34 cellular contexts compared by ENCODE assay signal in the genomic region with DNA sequence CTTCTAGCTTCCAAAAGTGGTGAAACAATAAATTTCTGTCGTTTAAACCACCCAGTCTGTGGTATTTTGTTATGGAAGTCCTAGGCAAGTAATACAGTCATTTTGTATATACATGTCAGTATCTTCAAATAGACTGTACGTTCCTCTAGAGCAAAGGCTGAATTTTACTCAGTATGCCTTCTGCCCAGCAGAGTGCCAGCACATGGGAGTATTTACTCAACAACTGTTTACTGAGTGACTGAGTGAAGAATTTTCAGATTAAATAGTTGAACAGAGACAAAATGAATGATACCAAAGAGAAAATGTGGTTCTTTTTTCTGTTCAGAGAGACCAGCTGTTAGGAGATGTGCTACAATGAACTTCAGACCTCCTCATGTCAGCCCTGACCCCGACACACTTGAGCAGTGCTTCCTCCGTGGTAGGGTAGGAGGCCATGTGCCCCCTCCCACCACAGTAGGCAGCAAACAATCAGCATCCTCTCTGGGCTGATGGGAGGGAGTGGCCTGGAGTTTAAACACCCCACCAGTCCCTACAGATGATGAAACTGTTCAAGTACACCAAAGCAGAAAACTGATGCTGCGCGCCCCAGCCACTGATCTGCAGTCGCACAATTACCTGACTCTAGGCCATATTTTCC. TPM values are rescaled to one million over a fixed set of nuclear protein-coding genes. Genes with fewer than 3 reads are reported as not detected.
"Had no signal": no experiment of that assay in that cellular context is flagged by ENCODE, and none has a peak within 500 bp of the region (broad histone marks: within the 10 kb centered on the region; RNA-seq: fewer than 3 reads in every experiment).

No MANE protein-coding gene starts in this region.

- H3K27ac ChIP-seq: epithelial cell of prostate, gastroesophageal sphincter, heart right ventricle, neural progenitor cell, prostate gland, sigmoid colon, testis, tibial artery, uterus had no signal

- H3K4me3 Mint-ChIP-seq: dendritic cell treated with granulocyte-macrophage colony-stimulating factor and Interleukin-4, amounts not matched to agents 40 ng/mL and 50 ng/mL, for 4 days; endodermal cell; immature natural killer cell; memory B cell; mesothelial cell of epicardium; naive B cell; natural killer cell treated with Interleukin-12 subunit alpha and Interleukin-12 subunit beta and Interleukin-15 and Interleukin-18, amount 100 ng/mL, for 72 hours; neural progenitor cell; stimulated activated effector memory CD8-positive, alpha-beta T cell treated with anti-CD3 and anti-CD28 coated beads, Interleukin-12 subunit alpha, Interleukin-12 subunit beta, amount 100 ng/mL, for 72 hours; type B pancreatic cell had no signal

- H3K4me1 Mint-ChIP-seq: immature natural killer cell; naive B cell; stimulated activated effector memory CD8-positive, alpha-beta T cell treated with anti-CD3 and anti-CD28 coated beads, Interleukin-12 subunit alpha, Interleukin-12 subunit beta, amount 100 ng/mL, for 72 hours had no signal

- H3K9me3 ChIP-seq: gastroesophageal sphincter, heart right ventricle, mucosa of descending colon, prostate gland, testis, tibial artery, uterus had no signal

- H3K27ac Mint-ChIP-seq: dendritic cell treated with granulocyte-macrophage colony-stimulating factor and Interleukin-4, amounts not matched to agents 40 ng/mL and 50 ng/mL, for 4 days; endodermal cell; immature natural killer cell; memory B cell; mesothelial cell of epicardium; naive B cell; natural killer cell treated with Interleukin-12 subunit alpha and Interleukin-12 subunit beta and Interleukin-15 and Interleukin-18, amount 100 ng/mL, for 72 hours; neural progenitor cell; stimulated activated effector memory CD8-positive, alpha-beta T cell treated with anti-CD3 and anti-CD28 coated beads, Interleukin-12 subunit alpha, Interleukin-12 subunit beta, amount 100 ng/mL, for 72 hours; type B pancreatic cell had no signal

- H3K36me3 Mint-ChIP-seq: immature natural killer cell; memory B cell; mesothelial cell of epicardium; naive B cell; natural killer cell treated with Interleukin-12 subunit alpha and Interleukin-12 subunit beta and Interleukin-15 and Interleukin-18, amount 100 ng/mL, for 72 hours; neural progenitor cell; stimulated activated effector memory CD8-positive, alpha-beta T cell treated with anti-CD3 and anti-CD28 coated beads, Interleukin-12 subunit alpha, Interleukin-12 subunit beta, amount 100 ng/mL, for 72 hours; type B pancreatic cell had no signal

- ATAC-seq: esophagus mucosa; gastroesophageal sphincter; heart right ventricle; left colon; mucosa of descending colon; natural killer cell treated with Interleukin-12 subunit alpha and Interleukin-12 subunit beta and Interleukin-15 and Interleukin-18, amount 100 ng/mL, for 72 hours; right cardiac atrium; stimulated activated effector memory CD8-positive, alpha-beta T cell treated with anti-CD3 and anti-CD28 coated beads, Interleukin-12 subunit alpha, Interleukin-12 subunit beta, amount 100 ng/mL, for 72 hours; stimulated activated naive CD8-positive, alpha-beta T cell treated with anti-CD3 and anti-CD28 coated beads, Interleukin-15, Interleukin-2, amounts not matched to agents 100 U/mL and 50 U/mL, for 24 hours had no signal

- H3K4me3 ChIP-seq: gastroesophageal sphincter, heart right ventricle, lung, mucosa of descending colon, neural progenitor cell, prostate gland, sigmoid colon, testis, tibial artery, uterus had no signal

- H3K9ac ChIP-seq: neural progenitor cell had no signal

- DNase-seq: effector CD8-positive, alpha-beta T cell; endodermal cell; foreskin fibroblast; heart right ventricle; hypothalamus; immature natural killer cell; islet precursor cell; kidney glomerular epithelial cell; left colon; mucosa of descending colon; naive B cell; nucleus accumbens; right cardiac atrium; sigmoid colon; stimulated activated CD4-positive, alpha-beta T cell treated with anti-CD3 and anti-CD28 coated beads, Interleukin-2, amount 100 ng/mL, for 24 hours; stimulated activated CD4-positive, alpha-beta T cell treated with anti-CD3 and anti-CD28 coated beads, Interleukin-4, amount 100 ng/mL, for 24 hours; stimulated activated naive CD8-positive, alpha-beta T cell treated with anti-CD3 and anti-CD28 coated beads, Interleukin-15, Interleukin-2, amounts not matched to agents 100 U/mL and 50 U/mL, for 24 hours; substantia nigra; testis; tibial artery; uterus had no signal

- H3K9me3 Mint-ChIP-seq: dendritic cell treated with granulocyte-macrophage colony-stimulating factor and Interleukin-4, amounts not matched to agents 40 ng/mL and 50 ng/mL, for 4 days; neural progenitor cell; stimulated activated effector memory CD8-positive, alpha-beta T cell treated with anti-CD3 and anti-CD28 coated beads, Interleukin-12 subunit alpha, Interleukin-12 subunit beta, amount 100 ng/mL, for 72 hours had no signal

- H2AFZ ChIP-seq: neural progenitor cell had no signal

- H3K27me3 ChIP-seq: gastroesophageal sphincter, heart right ventricle, neural progenitor cell, sigmoid colon, testis, tibial artery, uterus had no signal

- FAIRE-seq: colon had no signal

- H3K27me3 Mint-ChIP-seq: type B pancreatic cell had no signal

- H3K4me2 ChIP-seq: neural progenitor cell had no signal

- H3K4me1 ChIP-seq: gastroesophageal sphincter, heart right ventricle, neural progenitor cell, prostate gland, sigmoid colon, testis, tibial artery, uterus had no signal

- H3K36me3 ChIP-seq: gastroesophageal sphincter, heart right ventricle, neural progenitor cell, prostate gland, sigmoid colon, tibial artery, uterus had no signal

RNA-seq across cellular contexts. Expression of gene BMP4, which starts 21.7 kb away (rescaled TPM):
- polyA plus RNA-seq: immature natural killer cell had no signal
